ENCODE assay signal across 8 cellular contexts in genomic region chr4:88382621-88383020, GRCh38. TPM values are rescaled to one million over a fixed set of nuclear protein-coding genes. Genes with fewer than 3 reads are reported as not detected.
A peak's percentile ranks its signal among the peaks of the same experiment; 100 is the strongest.
DNase-seq lines count a peak whose midpoint lies in the region; ATAC-seq and TF ChIP-seq lines count a peak whose summit lies in the region.

No MANE protein-coding gene starts in this region.

- 12 to 19% methylated on average over 1 of the region's 1 CpG for WGBS in lower leg skin, 2 donors

- intact Hi-C loops in lower leg skin (cut with DNase I; ENCODE audit: low total_unique reads) (no loop called here), sciatic nerve (cut with DNase I) (no loop called here)

- ATAC-seq in HG03520 (IDR thresholded peaks at IDR 0.05; ENCODE audit: unreplicated experiment): peak; percentile 43
- ATAC-seq in sciatic nerve: no peak

- no peak for TF ChIP-seq CTCF in lower leg skin (IDR thresholded peaks at IDR 0.05)

- no peak overlapping the region for H3K4me3 ChIP-seq in lower leg skin (ENCODE audit: low read depth, poor library complexity, severe bottlenecking)

- TF ChIP-seq POLR2A in GM19099 (IDR thresholded peaks at IDR 0.05; ENCODE audit: extremely low read depth, insufficient read length, low read depth) (peak; percentile 39), lower leg skin (IDR thresholded peaks at IDR 0.05) (no peak)

- DNase-seq in activated gamma-delta T cell treated with anti-CD3 and anti-CD28 coated beads, Interleukin-2, amount 50 U/mL, for 16 hours (ENCODE audit: low read depth): peak; percentile 12
- peak in 2 of 3 donors; percentile 5 to 17 for DNase-seq in stimulated activated CD4-positive, alpha-beta T cell treated with anti-CD3 and anti-CD28 coated beads, TNF-alpha, amount 100 ng/mL, for 1 hour (ENCODE audit: low read depth in 3 of 3, low spot score in 1 of 3)
- no peak for DNase-seq in lower leg skin (ENCODE audit: low spot score in 2 of 2)
- no peak for DNase-seq in NCI-H2029 (lab: John Stamatoyannopoulos, UW)
- no peak for DNase-seq in sciatic nerve (ENCODE audit: low spot score)
- no peak for DNase-seq in LoVo (ENCODE audit: low spot score)

RNA-seq across cellular contexts. Expression of gene HERC6, which starts 4.0 kb away (rescaled TPM):
- total RNA-seq in lower leg skin (1 to 10 TPM in 3 of 4 donors, under 1 TPM in 1; 0.46 to 8.8 (median 4.3) TPM), sciatic nerve (9.5 TPM)

Comparison
In these comparisons a context has a peak if more than half of its experiments do, and no peak if none do; other contexts are left out.
1. DNase-seq: peak in activated gamma-delta T cell treated with anti-CD3 and anti-CD28 coated beads, Interleukin-2, amount 50 U/mL, for 16 hours (single experiment) and stimulated activated CD4-positive, alpha-beta T cell treated with anti-CD3 and anti-CD28 coated beads, TNF-alpha, amount 100 ng/mL, for 1 hour (2 of 3); none in lower leg skin (0 of 2), NCI-H2029 (single experiment), sciatic nerve (single experiment) and LoVo (single experiment).